Comparison of ENCODE assay signal across 9 cellular contexts in genomic region chr7:155665957-155666287, GRCh38. TPM values are rescaled to one million over a fixed set of nuclear protein-coding genes. Genes with fewer than 3 reads are reported as not detected.
A peak's percentile ranks its signal among the peaks of the same experiment; 100 is the strongest.
DNase-seq lines count a peak whose midpoint lies in the region; ATAC-seq and TF ChIP-seq lines count a peak whose summit lies in the region.
"Had no signal": no experiment of that assay in that cellular context is flagged by ENCODE, and none has a peak within 500 bp of the region (broad histone marks: within the 10 kb centered on the region; RNA-seq: fewer than 3 reads in every experiment).

No MANE protein-coding gene starts in this region.

- H3K4me3 ChIP-seq in Karpas-422 (ENCODE audit: low read length): no peak overlapping the region
- H3K4me3 ChIP-seq in lower lobe of right lung: no peak overlapping the region
- H3K4me3 ChIP-seq: testis had no signal

- no peak overlapping the region for H3K9ac ChIP-seq in Karpas-422 (ENCODE audit: low read length)

- no peak overlapping the region for H2AFZ ChIP-seq in Karpas-422 (ENCODE audit: low read length)

- peaks cover 7% of the 10 kb centered on the region; the same call in 1 of the 2 replicates for H3K36me3 ChIP-seq in Karpas-422 (ENCODE audit: insufficient read depth, low read length)
- peaks cover 6% of the 10 kb centered on the region for H3K36me3 ChIP-seq in lower lobe of right lung

- ATAC-seq in foreskin keratinocyte: peak; percentile 99
- no peak for ATAC-seq in lower lobe of right lung
- ATAC-seq in GM21529 (IDR thresholded peaks at IDR 0.05; ENCODE audit: unreplicated experiment): no peak

- H3K9me3 ChIP-seq in Karpas-422 (ENCODE audit: low read length) (no peaks in the 10 kb centered on the region), lower lobe of right lung (no peaks in the 10 kb centered on the region)
- H3K9me3 ChIP-seq: testis had no signal

- intact Hi-C loops in lower lobe of right lung (cut with DNase I): no loop called here

- no peak for TF ChIP-seq CTCF in foreskin keratinocyte (conservative IDR thresholded peaks at IDR 0.05)
- TF ChIP-seq CTCF in lower lobe of right lung (IDR thresholded peaks at IDR 0.05): no peak

- H4K20me1 ChIP-seq in Karpas-422 (ENCODE audit: insufficient read depth, low read depth, low read length): peaks cover 50% of the 10 kb centered on the region

- peak overlapping the region; percentile 65 for H3K27ac ChIP-seq in foreskin keratinocyte
- no peak overlapping the region for H3K27ac ChIP-seq in Karpas-422 (ENCODE audit: low read length)
- no peak overlapping the region for H3K27ac ChIP-seq in lower lobe of right lung
- H3K27ac ChIP-seq: testis had no signal

- H3K4me1 ChIP-seq in foreskin keratinocyte (peaks cover 22% of the 10 kb centered on the region), Karpas-422 (ENCODE audit: low read length) (no peaks in the 10 kb centered on the region), lower lobe of right lung (peaks cover 80% of the 10 kb centered on the region)

- DNase-seq in A172 (ENCODE audit: low spot score) (peak; percentile 80), H4 (ENCODE audit: low spot score) (peak; percentile 75), SW480 (ENCODE audit: low spot score) (peak; percentile 14), foreskin keratinocyte (peak; percentile 64 to 80), amygdala (lab: John Stamatoyannopoulos, UW) (no peak), Karpas-422 (no peak), lower lobe of right lung (no peak)
- DNase-seq: testis had no signal

- H3K4me2 ChIP-seq in Karpas-422 (ENCODE audit: low read depth, low read length, poor library complexity, severe bottlenecking): no peak overlapping the region

- no peaks in the 10 kb centered on the region for H3K9me2 ChIP-seq in Karpas-422 (replicated peaks; ENCODE audit: insufficient read depth, low read length)

- peaks cover 100% of the 10 kb centered on the region for H3K79me2 ChIP-seq in Karpas-422 (ENCODE audit: low read length)

- no peaks in the 10 kb centered on the region for H3K27me3 ChIP-seq in foreskin keratinocyte
- H3K27me3 ChIP-seq in Karpas-422 (ENCODE audit: low read length): no peaks in the 10 kb centered on the region
- no peaks in the 10 kb centered on the region for H3K27me3 ChIP-seq in lower lobe of right lung (ENCODE audit: low read depth)
- H3K27me3 ChIP-seq: testis had no signal

RNA-seq across cellular contexts. Expression of gene RBM33, which starts 21.5 kb away (rescaled TPM):
- total RNA-seq in A172 (2014; rRNA removed; shearing (Covaris generic)): 17.0 and 18.6 TPM in 2 replicates
- total RNA-seq in H4 (2014; rRNA removed; shearing (Covaris generic)): 6.8 and 10.6 TPM in 2 replicates
- total RNA-seq in foreskin keratinocyte (21.0 and 23.0 TPM in 2 replicates), lower lobe of right lung (67.2 TPM)
- polyA plus RNA-seq in foreskin keratinocyte: 6.1 and 6.5 TPM in 2 replicates
- 33.0 and 34.4 TPM in 2 replicates for total RNA-seq in Karpas-422 (2014; rRNA removed; shearing (Covaris generic); ENCODE audit: low replicate concordance)

Comparison
In these comparisons a context has a peak if more than half of its experiments do, and no peak if none do; other contexts are left out.
1. DNase-seq: peak in A172 (single experiment), H4 (single experiment), SW480 (single experiment) and foreskin keratinocyte (2 of 2); none in amygdala (0 of 56), Karpas-422 (single experiment) and lower lobe of right lung (single experiment).